In the genomic region with DNA sequence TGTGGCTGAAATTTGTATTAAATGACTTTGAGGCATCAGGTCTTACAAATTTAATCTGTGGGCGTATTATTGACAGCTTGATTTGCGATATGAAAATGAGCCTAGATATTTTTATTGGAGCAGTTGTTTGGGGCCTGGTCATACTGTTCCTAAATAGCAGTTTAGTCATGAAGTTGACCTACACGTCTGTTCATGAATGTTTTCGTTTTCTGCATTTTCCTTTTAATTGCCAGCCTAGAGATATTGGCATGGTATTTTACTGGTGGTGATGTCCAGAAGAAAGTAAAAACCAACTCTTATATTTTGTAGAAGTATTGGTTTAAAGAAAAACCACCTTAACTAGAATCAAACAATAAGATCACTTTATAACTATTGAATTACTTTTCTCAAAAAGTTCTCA, we compare ENCODE assay signal across 3 cellular contexts.
TF ChIP-seq lines count a peak whose summit lies in the region.

No MANE protein-coding gene starts in this region.

TF ChIP-seq in SK-N-SH, 30 proteins besides CTCF, POLR2A, EP300 and RAD21:
- no peak for TF ChIP-seq TEAD4 (IDR thresholded peaks at IDR 0.05; ENCODE audit: borderline replicate concordance, insufficient read depth)
- no peak for TF ChIP-seq FOSL2 (IDR thresholded peaks at IDR 0.05; ENCODE audit: borderline replicate concordance, low read depth)
- TF ChIP-seq ELF1 (IDR thresholded peaks at IDR 0.05): no peak
- no peak for TF ChIP-seq SIN3A (IDR thresholded peaks at IDR 0.05; ENCODE audit: borderline replicate concordance, low read depth, low read length)
- TF ChIP-seq SMC3 (IDR thresholded peaks at IDR 0.05; ENCODE audit: low read depth, low read length): no peak
TF ChIP-seq in SK-N-SH: peak in this region for 0.

TF ChIP-seq in SK-N-SH treated with all-trans-retinoic acid at 6 μM for 48 hours, 23 proteins besides CTCF, POLR2A, EP300 and RAD21:
- no peak for TF ChIP-seq RARB (CRISPR knock-in tag; IDR thresholded peaks at IDR 0.05)
- no peak for TF ChIP-seq ARNTL (CRISPR knock-in tag; IDR thresholded peaks at IDR 0.05; ENCODE audit: borderline replicate concordance, low read depth)
- TF ChIP-seq, protein P1, sequence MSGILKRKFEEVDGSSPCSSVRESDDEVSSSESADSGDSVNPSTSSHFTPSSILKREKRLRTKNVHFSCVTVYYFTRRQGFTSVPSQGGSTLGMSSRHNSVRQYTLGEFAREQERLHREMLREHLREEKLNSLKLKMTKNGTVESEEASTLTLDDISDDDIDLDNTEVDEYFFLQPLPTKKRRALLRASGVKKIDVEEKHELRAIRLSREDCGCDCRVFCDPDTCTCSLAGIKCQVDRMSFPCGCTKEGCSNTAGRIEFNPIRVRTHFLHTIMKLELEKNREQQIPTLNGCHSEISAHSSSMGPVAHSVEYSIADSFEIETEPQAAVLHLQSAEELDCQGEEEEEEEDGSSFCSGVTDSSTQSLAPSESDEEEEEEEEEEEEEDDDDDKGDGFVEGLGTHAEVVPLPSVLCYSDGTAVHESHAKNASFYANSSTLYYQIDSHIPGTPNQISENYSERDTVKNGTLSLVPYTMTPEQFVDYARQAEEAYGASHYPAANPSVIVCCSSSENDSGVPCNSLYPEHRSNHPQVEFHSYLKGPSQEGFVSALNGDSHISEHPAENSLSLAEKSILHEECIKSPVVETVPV (CRISPR knock-in tag; IDR thresholded peaks at IDR 0.05): no peak
TF ChIP-seq in SK-N-SH treated with all-trans-retinoic acid at 6 μM for 48 hours: peak in this region for 0.

TF ChIP-seq in GM23338, 12 proteins besides CTCF, POLR2A, EP300 and RAD21:
- no peak for TF ChIP-seq EZH2phosphoT487 (IDR thresholded peaks at IDR 0.05; ENCODE audit: unreplicated experiment)
- TF ChIP-seq, protein P2, sequence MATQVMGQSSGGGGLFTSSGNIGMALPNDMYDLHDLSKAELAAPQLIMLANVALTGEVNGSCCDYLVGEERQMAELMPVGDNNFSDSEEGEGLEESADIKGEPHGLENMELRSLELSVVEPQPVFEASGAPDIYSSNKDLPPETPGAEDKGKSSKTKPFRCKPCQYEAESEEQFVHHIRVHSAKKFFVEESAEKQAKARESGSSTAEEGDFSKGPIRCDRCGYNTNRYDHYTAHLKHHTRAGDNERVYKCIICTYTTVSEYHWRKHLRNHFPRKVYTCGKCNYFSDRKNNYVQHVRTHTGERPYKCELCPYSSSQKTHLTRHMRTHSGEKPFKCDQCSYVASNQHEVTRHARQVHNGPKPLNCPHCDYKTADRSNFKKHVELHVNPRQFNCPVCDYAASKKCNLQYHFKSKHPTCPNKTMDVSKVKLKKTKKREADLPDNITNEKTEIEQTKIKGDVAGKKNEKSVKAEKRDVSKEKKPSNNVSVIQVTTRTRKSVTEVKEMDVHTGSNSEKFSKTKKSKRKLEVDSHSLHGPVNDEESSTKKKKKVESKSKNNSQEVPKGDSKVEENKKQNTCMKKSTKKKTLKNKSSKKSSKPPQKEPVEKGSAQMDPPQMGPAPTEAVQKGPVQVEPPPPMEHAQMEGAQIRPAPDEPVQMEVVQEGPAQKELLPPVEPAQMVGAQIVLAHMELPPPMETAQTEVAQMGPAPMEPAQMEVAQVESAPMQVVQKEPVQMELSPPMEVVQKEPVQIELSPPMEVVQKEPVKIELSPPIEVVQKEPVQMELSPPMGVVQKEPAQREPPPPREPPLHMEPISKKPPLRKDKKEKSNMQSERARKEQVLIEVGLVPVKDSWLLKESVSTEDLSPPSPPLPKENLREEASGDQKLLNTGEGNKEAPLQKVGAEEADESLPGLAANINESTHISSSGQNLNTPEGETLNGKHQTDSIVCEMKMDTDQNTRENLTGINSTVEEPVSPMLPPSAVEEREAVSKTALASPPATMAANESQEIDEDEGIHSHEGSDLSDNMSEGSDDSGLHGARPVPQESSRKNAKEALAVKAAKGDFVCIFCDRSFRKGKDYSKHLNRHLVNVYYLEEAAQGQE (IDR thresholded peaks at IDR 0.05; ENCODE audit: unreplicated experiment): no peak
- no peak for TF ChIP-seq STAT1 (IDR thresholded peaks at IDR 0.05; ENCODE audit: unreplicated experiment)
- no peak for TF ChIP-seq CREB1 (CRISPR knock-in tag; IDR thresholded peaks at IDR 0.05; ENCODE audit: low read depth)
- TF ChIP-seq NANOG (IDR thresholded peaks at IDR 0.05; ENCODE audit: borderline replicate concordance): no peak
- TF ChIP-seq EZH2 (IDR thresholded peaks at IDR 0.05; ENCODE audit: low read depth, unreplicated experiment): no peak
- TF ChIP-seq, protein P3, sequence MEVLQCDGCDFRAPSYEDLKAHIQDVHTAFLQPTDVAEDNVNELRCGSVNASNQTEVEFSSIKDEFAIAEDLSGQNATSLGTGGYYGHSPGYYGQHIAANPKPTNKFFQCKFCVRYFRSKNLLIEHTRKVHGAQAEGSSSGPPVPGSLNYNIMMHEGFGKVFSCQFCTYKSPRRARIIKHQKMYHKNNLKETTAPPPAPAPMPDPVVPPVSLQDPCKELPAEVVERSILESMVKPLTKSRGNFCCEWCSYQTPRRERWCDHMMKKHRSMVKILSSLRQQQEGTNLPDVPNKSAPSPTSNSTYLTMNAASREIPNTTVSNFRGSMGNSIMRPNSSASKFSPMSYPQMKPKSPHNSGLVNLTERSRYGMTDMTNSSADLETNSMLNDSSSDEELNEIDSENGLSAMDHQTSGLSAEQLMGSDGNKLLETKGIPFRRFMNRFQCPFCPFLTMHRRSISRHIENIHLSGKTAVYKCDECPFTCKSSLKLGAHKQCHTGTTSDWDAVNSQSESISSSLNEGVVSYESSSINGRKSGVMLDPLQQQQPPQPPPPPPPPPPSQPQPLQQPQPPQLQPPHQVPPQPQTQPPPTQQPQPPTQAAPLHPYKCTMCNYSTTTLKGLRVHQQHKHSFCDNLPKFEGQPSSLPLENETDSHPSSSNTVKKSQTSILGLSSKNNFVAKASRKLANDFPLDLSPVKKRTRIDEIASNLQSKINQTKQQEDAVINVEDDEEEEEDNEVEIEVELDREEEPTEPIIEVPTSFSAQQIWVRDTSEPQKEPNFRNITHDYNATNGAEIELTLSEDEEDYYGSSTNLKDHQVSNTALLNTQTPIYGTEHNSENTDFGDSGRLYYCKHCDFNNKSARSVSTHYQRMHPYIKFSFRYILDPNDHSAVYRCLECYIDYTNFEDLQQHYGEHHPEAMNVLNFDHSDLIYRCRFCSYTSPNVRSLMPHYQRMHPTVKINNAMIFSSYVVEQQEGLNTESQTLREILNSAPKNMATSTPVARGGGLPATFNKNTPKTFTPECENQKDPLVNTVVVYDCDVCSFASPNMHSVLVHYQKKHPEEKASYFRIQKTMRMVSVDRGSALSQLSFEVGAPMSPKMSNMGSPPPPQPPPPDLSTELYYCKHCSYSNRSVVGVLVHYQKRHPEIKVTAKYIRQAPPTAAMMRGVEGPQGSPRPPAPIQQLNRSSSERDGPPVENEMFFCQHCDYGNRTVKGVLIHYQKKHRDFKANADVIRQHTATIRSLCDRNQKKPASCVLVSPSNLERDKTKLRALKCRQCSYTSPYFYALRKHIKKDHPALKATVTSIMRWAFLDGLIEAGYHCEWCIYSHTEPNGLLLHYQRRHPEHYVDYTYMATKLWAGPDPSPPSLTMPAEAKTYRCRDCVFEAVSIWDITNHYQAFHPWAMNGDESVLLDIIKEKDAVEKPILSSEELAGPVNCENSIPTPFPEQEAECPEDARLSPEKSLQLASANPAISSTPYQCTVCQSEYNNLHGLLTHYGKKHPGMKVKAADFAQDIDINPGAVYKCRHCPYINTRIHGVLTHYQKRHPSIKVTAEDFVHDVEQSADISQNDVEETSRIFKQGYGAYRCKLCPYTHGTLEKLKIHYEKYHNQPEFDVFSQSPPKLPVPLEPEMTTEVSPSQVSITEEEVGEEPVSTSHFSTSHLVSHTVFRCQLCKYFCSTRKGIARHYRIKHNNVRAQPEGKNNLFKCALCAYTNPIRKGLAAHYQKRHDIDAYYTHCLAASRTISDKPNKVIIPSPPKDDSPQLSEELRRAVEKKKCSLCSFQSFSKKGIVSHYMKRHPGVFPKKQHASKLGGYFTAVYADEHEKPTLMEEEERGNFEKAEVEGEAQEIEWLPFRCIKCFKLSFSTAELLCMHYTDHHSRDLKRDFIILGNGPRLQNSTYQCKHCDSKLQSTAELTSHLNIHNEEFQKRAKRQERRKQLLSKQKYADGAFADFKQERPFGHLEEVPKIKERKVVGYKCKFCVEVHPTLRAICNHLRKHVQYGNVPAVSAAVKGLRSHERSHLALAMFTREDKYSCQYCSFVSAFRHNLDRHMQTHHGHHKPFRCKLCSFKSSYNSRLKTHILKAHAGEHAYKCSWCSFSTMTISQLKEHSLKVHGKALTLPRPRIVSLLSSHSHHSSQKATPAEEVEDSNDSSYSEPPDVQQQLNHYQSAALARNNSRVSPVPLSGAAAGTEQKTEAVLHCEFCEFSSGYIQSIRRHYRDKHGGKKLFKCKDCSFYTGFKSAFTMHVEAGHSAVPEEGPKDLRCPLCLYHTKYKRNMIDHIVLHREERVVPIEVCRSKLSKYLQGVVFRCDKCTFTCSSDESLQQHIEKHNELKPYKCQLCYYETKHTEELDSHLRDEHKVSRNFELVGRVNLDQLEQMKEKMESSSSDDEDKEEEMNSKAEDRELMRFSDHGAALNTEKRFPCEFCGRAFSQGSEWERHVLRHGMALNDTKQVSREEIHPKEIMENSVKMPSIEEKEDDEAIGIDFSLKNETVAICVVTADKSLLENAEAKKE (CRISPR knock-in tag; IDR thresholded peaks at IDR 0.05): no peak
- TF ChIP-seq POLR2AphosphoS5 (IDR thresholded peaks at IDR 0.05; ENCODE audit: low read depth): no peak
- no peak for TF ChIP-seq ZNF331 (CRISPR knock-in tag; IDR thresholded peaks at IDR 0.05; ENCODE audit: low read depth)
